8 cellular contexts compared by ENCODE assay signal in the genomic region with DNA sequence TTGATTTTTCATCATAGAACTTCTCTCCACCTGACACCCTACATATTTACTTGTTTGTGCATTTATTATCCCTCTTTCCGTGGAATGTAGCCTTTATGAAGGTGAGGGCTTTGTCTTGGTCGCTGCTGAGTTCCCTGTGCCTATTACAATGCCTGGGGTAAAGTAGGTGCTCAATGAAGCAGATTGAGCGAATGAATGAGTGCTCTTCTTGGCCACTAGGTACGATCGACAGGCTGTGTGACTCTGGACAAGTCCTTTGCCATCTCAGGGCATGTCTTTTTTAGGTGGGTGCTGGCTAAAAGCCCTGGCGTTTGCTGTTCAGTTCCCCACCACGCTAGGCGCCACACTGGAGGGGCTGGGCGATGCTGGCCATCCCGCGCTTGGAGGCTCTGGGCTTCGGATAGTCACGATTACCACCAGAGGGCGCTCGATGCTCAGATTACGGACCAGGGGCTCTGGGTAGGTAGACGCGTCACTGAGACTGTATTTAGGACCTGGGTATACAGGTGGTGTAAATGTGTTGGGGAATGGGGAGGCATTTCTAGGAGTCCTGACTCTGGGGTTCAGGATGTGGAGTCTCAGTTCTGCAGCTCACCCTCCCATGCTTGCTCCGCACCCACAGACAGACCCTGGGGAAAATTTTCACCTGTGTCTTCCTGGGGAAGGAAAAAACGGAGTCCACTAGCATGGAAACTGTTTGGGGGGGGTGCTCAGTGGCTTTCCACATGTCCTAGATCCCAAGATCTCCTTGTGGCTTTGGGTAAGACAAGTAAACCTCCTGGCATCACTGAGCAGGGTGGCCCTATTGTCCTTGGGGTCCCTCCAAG.
DNase-seq lines count a peak whose midpoint lies in the region; ATAC-seq and TF ChIP-seq lines count a peak whose summit lies in the region.

No MANE protein-coding gene starts in this region.

- H3K27ac ChIP-seq in mesendoderm (ENCODE audit: low read depth, low read length) = no peak overlapping the region

- H4K8ac ChIP-seq in mesendoderm (ENCODE audit: low read depth, low read length) = no peak overlapping the region

- no peak overlapping the region for H3K4me2 ChIP-seq in mesendoderm (ENCODE audit: low read length)

- no peak overlapping the region for H3K23ac ChIP-seq in mesendoderm (ENCODE audit: low read length)

- DNase-seq in AML-193 (lab: John Stamatoyannopoulos, UW) = peak; percentile 33 to 36
- peak; percentile 83 for DNase-seq in HEK293T (ENCODE audit: extremely low spot score)
- peak; percentile 98 for DNase-seq in NCI-H510A treated with DMSO at 0.1 percent for 48 hours (lab: John Stamatoyannopoulos, UW)
- peak; percentile 32 to 57 for DNase-seq in activated CD4-positive, alpha-beta T cell treated with anti-CD3 and anti-CD28 coated beads, Interleukin-2, amount 50 U/mL, for 24 hours (ENCODE audit: low read depth in 1 of 2, low spot score in 1 of 2)
- peak; percentile 25 to 60 for DNase-seq in dermis microvascular lymphatic vessel endothelial cell (ENCODE audit: low read depth in 2 of 2)
- peak; percentile 89 for DNase-seq in mesendoderm
- DNase-seq in stimulated activated CD8-positive, alpha-beta memory T cell treated with anti-CD3 and anti-CD28 coated beads, Interleukin-15, amount 100 ng/mL, for 48 hours (ENCODE audit: low read depth in 2 of 2) = peak; percentile 42 to 48

- no peak overlapping the region for H3K4me3 ChIP-seq in mesendoderm (ENCODE audit: low read length)

- no peaks in the 10 kb centered on the region for H3K4me1 ChIP-seq in mesendoderm (ENCODE audit: control insufficient read depth, low read depth, low read length)

- WGBS in mesendoderm (ENCODE audit: extremely low coverage, insufficient coverage, low lambda C conversion rate) = no CpG with 5 or more reads among the region's 20 CpGs

- POLR2A ChIA-PET in HEK293T (lab: Yijun Ruan, JAX) = no interaction called here

- no peaks in the 10 kb centered on the region for H3K79me1 ChIP-seq in mesendoderm (ENCODE audit: low read length)

- H3K56ac ChIP-seq in mesendoderm (ENCODE audit: low read length) = no peak overlapping the region

- no peak overlapping the region for H2BK120ac ChIP-seq in mesendoderm (ENCODE audit: low read depth, low read length)

- H3K4ac ChIP-seq in mesendoderm (ENCODE audit: low read depth, low read length) = no peak overlapping the region

- CTCF ChIA-PET in HEK293T (lab: Yijun Ruan, JAX) = interaction anchor here (1.0 to 1.1 kb wide), 4 partner anchors 11 to 86 kb away, joined by 3 to 5 read pairs (median 4); no protein-coding TSS in a partner anchor

- no peak overlapping the region for H2BK15ac ChIP-seq in mesendoderm (replicated peaks; ENCODE audit: low read depth)

- H3K9ac ChIP-seq in mesendoderm (ENCODE audit: low read length) = no peak overlapping the region

- H4K5ac ChIP-seq in mesendoderm (ENCODE audit: low read length) = no peak overlapping the region

- H3K36me3 ChIP-seq in mesendoderm (ENCODE audit: control insufficient read depth, insufficient read depth, low read length) = no peaks in the 10 kb centered on the region

- H3K18ac ChIP-seq in mesendoderm (ENCODE audit: low read length) = no peak overlapping the region

- no peak overlapping the region for H2AK5ac ChIP-seq in mesendoderm (ENCODE audit: low read length)

- H3K27me3 ChIP-seq in mesendoderm (ENCODE audit: insufficient read depth, low read length, poor library complexity) = no peaks in the 10 kb centered on the region

- no peaks in the 10 kb centered on the region for H3K79me2 ChIP-seq in mesendoderm (ENCODE audit: control insufficient read depth, insufficient read depth, low read length)

- no peak overlapping the region for H2BK5ac ChIP-seq in mesendoderm (ENCODE audit: low read length)

- no peak for ATAC-seq in GM18868 (IDR thresholded peaks at IDR 0.05; ENCODE audit: unreplicated experiment)

TF ChIP-seq in HEK293T, 16 proteins besides CTCF, POLR2A, EP300 and RAD21:
- TF ChIP-seq HDGF (IDR thresholded peaks at IDR 0.05; ENCODE audit: borderline replicate concordance) = no peak
- no peak for TF ChIP-seq FOXA1 (IDR thresholded peaks at IDR 0.05)
- no peak for TF ChIP-seq SP1 (IDR thresholded peaks at IDR 0.05)

Comparison
In these comparisons a context has a peak if more than half of its experiments do, and no peak if none do; other contexts are left out.
1. DNase-seq: peak in every context shown above with its lines; median percentile 98 in NCI-H510A treated with DMSO at 0.1 percent for 48 hours; 89 in mesendoderm; 83 in HEK293T; 45 in stimulated activated CD8-positive, alpha-beta memory T cell treated with anti-CD3 and anti-CD28 coated beads, Interleukin-15, amount 100 ng/mL, for 48 hours; 44 in activated CD4-positive, alpha-beta T cell treated with anti-CD3 and anti-CD28 coated beads, Interleukin-2, amount 50 U/mL, for 24 hours; 42 in dermis microvascular lymphatic vessel endothelial cell; 34 in AML-193.